Comparison of ENCODE assay signal across 22 cellular contexts in the genomic region with DNA sequence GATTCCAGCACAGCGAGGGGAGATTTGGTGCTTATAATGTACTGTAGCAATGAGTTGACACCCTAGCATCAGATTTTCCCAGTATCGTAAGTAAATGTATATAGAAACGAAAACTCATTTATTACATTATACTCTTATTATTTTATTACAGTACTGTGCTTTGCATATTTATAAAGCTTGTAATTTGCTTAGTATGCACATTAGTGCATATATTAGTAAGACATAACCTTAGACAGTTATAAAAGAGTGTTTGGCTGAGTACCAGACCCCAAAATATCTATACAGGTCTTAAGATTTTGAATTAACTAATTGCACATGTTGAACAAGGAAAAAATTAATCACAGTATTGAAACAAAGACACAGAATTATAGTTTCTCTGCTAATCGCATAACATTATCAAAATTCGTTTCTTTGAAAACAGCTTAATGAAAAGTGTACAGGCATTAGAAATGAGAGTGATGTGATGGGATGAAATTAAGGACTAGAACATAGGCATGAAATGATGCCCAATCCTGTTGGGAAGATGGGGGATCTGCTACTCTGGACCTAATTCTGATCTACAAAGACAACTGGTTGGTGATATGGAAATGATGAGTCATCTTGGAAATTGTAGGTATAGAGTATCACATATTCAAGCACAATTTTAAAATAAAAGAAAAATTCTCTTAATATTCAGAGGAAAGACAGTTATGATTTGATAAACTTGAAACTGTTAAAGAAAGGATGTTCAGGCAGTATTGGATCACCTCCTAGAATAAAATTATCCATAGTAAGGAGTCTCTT.
"Had no signal": no experiment of that assay in that cellular context is flagged by ENCODE, and none has a peak within 500 bp of the region (broad histone marks: within the 10 kb centered on the region; RNA-seq: fewer than 3 reads in every experiment).

No MANE protein-coding gene starts in this region.

- H3K4me3 ChIP-seq: ascending aorta, Peyer's patch, SJSA1 had no signal

- H3K4me1 Mint-ChIP-seq: activated CD4-positive, alpha-beta memory T cell treated with anti-CD3 and anti-CD28 coated beads, Interleukin-2, amount 10 ng/mL, durations not matched to agents 7 days and 5 days; activated naive CD4-positive, alpha-beta T cell treated with anti-CD3 and anti-CD28 coated beads, Interleukin-2, amount 50 U/mL, for 24 hours; brain had no signal

- H3K9me3 ChIP-seq: ascending aorta, Peyer's patch, SJSA1 had no signal

- DNase-seq: activated CD4-positive, alpha-beta memory T cell treated with anti-CD3 and anti-CD28 coated beads, Interleukin-2, amount 10 ng/mL, durations not matched to agents 7 days and 5 days; activated CD4-positive, alpha-beta T cell treated with anti-CD3 and anti-CD28 coated beads for 36 hours; activated CD4-positive, alpha-beta T cell treated with anti-CD3 and anti-CD28 coated beads, Interleukin-2, amount 50 U/mL, for 1 hour; activated T-cell treated with anti-CD3 and anti-CD28 coated beads for 4 hours; NCI-H1092; NCI-H1417; NCI-H1694; NCI-H2029; NCI-H2107; NCI-H2171 treated with DMSO at 0.1 percent for 48 hours; NCI-H226; NCI-H774; OCI-M1; Peyer's patch; SHP77; WERI-Rb-1 had no signal

- H3K27me3 ChIP-seq: ascending aorta, Peyer's patch, SJSA1 had no signal

- H3K27ac Mint-ChIP-seq: activated CD4-positive, alpha-beta memory T cell treated with anti-CD3 and anti-CD28 coated beads, Interleukin-2, amount 10 ng/mL, durations not matched to agents 7 days and 5 days; activated CD4-positive, alpha-beta T cell treated with anti-CD3 and anti-CD28 coated beads for 36 hours; activated naive CD4-positive, alpha-beta T cell treated with anti-CD3 and anti-CD28 coated beads, Interleukin-2, amount 50 U/mL, for 24 hours; brain; T-helper 1 cell treated with Interleukin-12 subunit alpha and Interleukin-12 subunit beta and Interleukin-4 antibody, amounts not matched to agents 30 μg/mL and 1 μg/mL, for 36 hours had no signal

- H3K27ac ChIP-seq: ascending aorta, Peyer's patch, SJSA1, WERI-Rb-1 had no signal

- H3K9me3 Mint-ChIP-seq: central memory CD8-positive, alpha-beta T cell had no signal

- ATAC-seq: activated CD4-positive, alpha-beta T cell treated with anti-CD3 and anti-CD28 coated beads for 36 hours had no signal

- H3K4me3 Mint-ChIP-seq: activated CD4-positive, alpha-beta memory T cell treated with anti-CD3 and anti-CD28 coated beads, Interleukin-2, amount 10 ng/mL, durations not matched to agents 7 days and 5 days; activated CD4-positive, alpha-beta T cell treated with anti-CD3 and anti-CD28 coated beads for 36 hours; activated naive CD4-positive, alpha-beta T cell treated with anti-CD3 and anti-CD28 coated beads, Interleukin-2, amount 50 U/mL, for 24 hours; brain; central memory CD8-positive, alpha-beta T cell; T-helper 1 cell treated with Interleukin-12 subunit alpha and Interleukin-12 subunit beta and Interleukin-4 antibody, amounts not matched to agents 30 μg/mL and 1 μg/mL, for 36 hours had no signal

- H3K4me1 ChIP-seq: ascending aorta, Peyer's patch, SJSA1 had no signal

- H3K27me3 Mint-ChIP-seq: activated CD4-positive, alpha-beta memory T cell treated with anti-CD3 and anti-CD28 coated beads, Interleukin-2, amount 10 ng/mL, durations not matched to agents 7 days and 5 days; activated CD4-positive, alpha-beta T cell treated with anti-CD3 and anti-CD28 coated beads for 36 hours; activated naive CD4-positive, alpha-beta T cell treated with anti-CD3 and anti-CD28 coated beads, Interleukin-2, amount 50 U/mL, for 24 hours; brain; central memory CD8-positive, alpha-beta T cell had no signal
